ENCODE assay signal across 10 cellular contexts in genomic region chr1:112637257-112638108, GRCh38. TPM values are rescaled to one million over a fixed set of nuclear protein-coding genes. Genes with fewer than 3 reads are reported as not detected.
A peak's percentile ranks its signal among the peaks of the same experiment; 100 is the strongest.
DNase-seq lines count a peak whose midpoint lies in the region; ATAC-seq and TF ChIP-seq lines count a peak whose summit lies in the region.
"Had no signal": no experiment of that assay in that cellular context is flagged by ENCODE, and none has a peak within 500 bp of the region (broad histone marks: within the 10 kb centered on the region; RNA-seq: fewer than 3 reads in every experiment).

No MANE protein-coding gene starts in this region.

- no CpG with 5 or more reads among the region's 4 CpGs for WGBS in H9 (ENCODE audit: extremely low coverage, insufficient read length, low lambda C conversion rate)
- 63% methylated on average over 4 of the region's 4 CpGs for WGBS in smooth muscle cell (ENCODE audit: low lambda C conversion rate)
- 84% methylated on average over 4 of the region's 4 CpGs for WGBS in right cardiac atrium

- H3K4me3 Mint-ChIP-seq in H9 = no peak overlapping the region
- no peak overlapping the region for H3K4me3 Mint-ChIP-seq in activated naive CD8-positive, alpha-beta T cell treated with anti-CD3 and anti-CD28 coated beads, Interleukin-2, amount 50 U/mL, for 24 hours

- H2AFZ ChIP-seq in H9 (ENCODE audit: low read length) (no peak overlapping the region), smooth muscle cell (ENCODE audit: low read depth) (no peak overlapping the region)

- no peaks in the 10 kb centered on the region for H3K23me2 ChIP-seq in H9 (ENCODE audit: insufficient read length, low read depth, low read length, poor library complexity, severe bottlenecking)

- H3K27me3 Mint-ChIP-seq in H9 (ENCODE audit: low read depth) = no peaks in the 10 kb centered on the region
- no peaks in the 10 kb centered on the region for H3K27me3 Mint-ChIP-seq in activated naive CD8-positive, alpha-beta T cell treated with anti-CD3 and anti-CD28 coated beads, Interleukin-2, amount 50 U/mL, for 24 hours

- peaks cover 8% of the 10 kb centered on the region for H3F3A ChIP-seq in smooth muscle cell (ENCODE audit: low read depth)

- no peak overlapping the region for H2BK5ac ChIP-seq in H9 (ENCODE audit: insufficient read length, low read length)

- H2BK12ac ChIP-seq in H9 (ENCODE audit: insufficient read length, low read depth, low read length) = no peak overlapping the region

- H4K20me1 ChIP-seq in H9 (ENCODE audit: control insufficient read depth, insufficient read depth, insufficient read length) (no peaks in the 10 kb centered on the region), smooth muscle cell (ENCODE audit: low read depth) (peaks cover 93% of the 10 kb centered on the region)

- no peak overlapping the region for H2BK15ac ChIP-seq in H9 (ENCODE audit: low read depth, low read length)

- H3K23ac ChIP-seq in H9 (ENCODE audit: insufficient read length, low read depth, low read length) = no peak overlapping the region

- no peak overlapping the region for H3K9ac ChIP-seq in H9 (ENCODE audit: extremely low read depth, insufficient read length, low read length)
- no peak overlapping the region for H3K9ac ChIP-seq in smooth muscle cell (ENCODE audit: low read depth)

- peaks cover 8 to 11% (median 9%) of the 10 kb centered on the region in 3 experiments for H3K36me3 Mint-ChIP-seq in H9 (ENCODE audit: insufficient read depth in 1 of 3, low read depth in 3 of 3)
- peaks cover 24% of the 10 kb centered on the region for H3K36me3 Mint-ChIP-seq in activated naive CD8-positive, alpha-beta T cell treated with anti-CD3 and anti-CD28 coated beads, Interleukin-2, amount 50 U/mL, for 24 hours (ENCODE audit: low read depth)

- no peak overlapping the region for H2BK120ac ChIP-seq in H9 (ENCODE audit: low read depth, low read length, poor library complexity, severe bottlenecking)

- no peaks in the 10 kb centered on the region for H3K27me3 ChIP-seq in H9 (ENCODE audit: insufficient read depth, low read length)
- H3K27me3 ChIP-seq in smooth muscle cell (ENCODE audit: low read depth) = no peaks in the 10 kb centered on the region
- H3K27me3 ChIP-seq in right cardiac atrium (ENCODE audit: control insufficient read depth, insufficient read depth) = no peaks in the 10 kb centered on the region

- H3K18ac ChIP-seq in H9 (ENCODE audit: insufficient read length, low read depth, low read length) = no peak overlapping the region

- H3K79me2 ChIP-seq in H9 (ENCODE audit: insufficient read depth, low read length) (peaks cover 6% of the 10 kb centered on the region; the same call in 1 of the 2 replicates), smooth muscle cell (ENCODE audit: low read depth) (peaks cover 93% of the 10 kb centered on the region)

- no peak overlapping the region for H2AK5ac ChIP-seq in H9 (ENCODE audit: insufficient read length, low read length)

- intact Hi-C loops in right cardiac atrium (cut with DNase I) = no loop called here

- no peak overlapping the region for H3T11ph ChIP-seq in H9 (ENCODE audit: low read length)

- H3K27ac ChIP-seq in H9 (ENCODE audit: insufficient read length, low read depth, low read length) (no peak overlapping the region), smooth muscle cell (ENCODE audit: low read depth) (peak overlapping the region; percentile 18), right cardiac atrium (ENCODE audit: low read length) (no peak overlapping the region)

- H3K4ac ChIP-seq in H9 (ENCODE audit: low read depth, low read length) = no peak overlapping the region

- H3K4me2 ChIP-seq in H9 (ENCODE audit: insufficient read depth, insufficient read length, low read length) = no peak overlapping the region
- H3K4me2 ChIP-seq in smooth muscle cell = no peak overlapping the region

- H3K14ac ChIP-seq in H9 (ENCODE audit: insufficient read depth, low read length) = no peak overlapping the region

- H3K79me1 ChIP-seq in H9 (ENCODE audit: insufficient read depth, low read depth, low read length, poor library complexity, severe bottlenecking) = no peaks in the 10 kb centered on the region

- no peak overlapping the region for H4K8ac ChIP-seq in H9 (replicated peaks; ENCODE audit: insufficient read length, low read depth, low read length)

- H3K9me3 ChIP-seq in H9 (ENCODE audit: control insufficient read depth, low read depth, low read length) (no peaks in the 10 kb centered on the region), smooth muscle cell (replicated peaks; ENCODE audit: low read depth) (no peaks in the 10 kb centered on the region), right cardiac atrium (ENCODE audit: control insufficient read depth, low read length) (no peaks in the 10 kb centered on the region)

- H3K4me1 ChIP-seq in H9 (ENCODE audit: insufficient read depth, low read length) (no peaks in the 10 kb centered on the region), smooth muscle cell (ENCODE audit: low read depth) (peaks cover 3% of the 10 kb centered on the region), right cardiac atrium (ENCODE audit: control insufficient read depth, insufficient read depth, low read length) (peaks cover 3% of the 10 kb centered on the region)

- H2BK20ac ChIP-seq in H9 (ENCODE audit: low read depth, low read length, poor library complexity, severe bottlenecking) = no peak overlapping the region

- H4K91ac ChIP-seq in H9 (ENCODE audit: insufficient read length, low read depth, low read length) = no peak overlapping the region

- TF ChIP-seq CTCF in H9 (conservative IDR thresholded peaks at IDR 0.05) (no peak), foreskin fibroblast (IDR thresholded peaks at IDR 0.05; ENCODE audit: low read depth, low read length) (no peak), smooth muscle cell (IDR thresholded peaks at IDR 0.05; ENCODE audit: borderline replicate concordance, insufficient read depth, poor library complexity, severe bottlenecking) (no peak)

- H3K4me3 ChIP-seq in foreskin fibroblast (ENCODE audit: low read depth in 1 of 2, low read length in 2 of 2) (no peak overlapping the region), smooth muscle cell (no peak overlapping the region), right cardiac atrium (ENCODE audit: low read length) (no peak overlapping the region)

- peaks cover 0 to 7% of the 10 kb centered on the region in 2 experiments; a peak in 2 of 4 replicates for H3K4me1 Mint-ChIP-seq in H9
- peaks cover 62% of the 10 kb centered on the region for H3K4me1 Mint-ChIP-seq in activated naive CD8-positive, alpha-beta T cell treated with anti-CD3 and anti-CD28 coated beads, Interleukin-2, amount 50 U/mL, for 24 hours

- DNase-seq in H9 = no peak
- no peak for DNase-seq in activated naive CD8-positive, alpha-beta T cell treated with anti-CD3 and anti-CD28 coated beads, Interleukin-2, amount 50 U/mL, for 24 hours
- DNase-seq in foreskin fibroblast = peak; percentile 44 to 62
- no peak for DNase-seq in smooth muscle cell (lab: John Stamatoyannopoulos, UW; ENCODE audit: unreplicated experiment)
- DNase-seq in H4 (ENCODE audit: low spot score) = no peak
- DNase-seq in right cardiac atrium = no peak
- DNase-seq in NCI-H2029 treated with DMSO at 0.1 percent for 48 hours (lab: John Stamatoyannopoulos, UW) = no peak
- DNase-seq in activated naive CD4-positive, alpha-beta T cell (lab: John Stamatoyannopoulos, UW) = no peak
- DNase-seq: activated naive CD4-positive, alpha-beta T cell treated with Interleukin-2 at 50 U/mL for 16 hours; stimulated activated CD4-positive, alpha-beta T cell treated with anti-CD3 and anti-CD28 coated beads, Interleukin-2, amount 100 ng/mL, for 24 hours had no signal

- no peak overlapping the region for H3K56ac ChIP-seq in H9 (ENCODE audit: insufficient read length, low read depth, low read length)

- H4K5ac ChIP-seq in H9 (ENCODE audit: insufficient read length, low read depth, low read length) = no peak overlapping the region

- H3K9me3 Mint-ChIP-seq in H9 = peaks cover 5 to 7% of the 10 kb centered on the region in 2 experiments; a peak in 3 of 5 replicates
- H3K9me3 Mint-ChIP-seq in activated naive CD8-positive, alpha-beta T cell treated with anti-CD3 and anti-CD28 coated beads, Interleukin-2, amount 50 U/mL, for 24 hours = no peaks in the 10 kb centered on the region

- no peak for ATAC-seq in activated naive CD8-positive, alpha-beta T cell treated with anti-CD3 and anti-CD28 coated beads, Interleukin-2, amount 50 U/mL, for 24 hours
- ATAC-seq in right cardiac atrium = no peak

- H3K27ac Mint-ChIP-seq in H9 = peak overlapping the region in 2 of 3 experiments; percentile 27 to 49; a peak in 2 of 7 replicates
- peak overlapping the region; percentile 64 for H3K27ac Mint-ChIP-seq in activated naive CD8-positive, alpha-beta T cell treated with anti-CD3 and anti-CD28 coated beads, Interleukin-2, amount 50 U/mL, for 24 hours

- H3K36me3 ChIP-seq in smooth muscle cell (ENCODE audit: low read depth) = no peaks in the 10 kb centered on the region

RNA-seq across cellular contexts. Expression of gene CAPZA1, which starts 17.9 kb away (rescaled TPM):
- total RNA-seq in H9 (2021) (108 and 114 TPM in 2 replicates), smooth muscle cell (238 and 264 TPM in 2 replicates), right cardiac atrium (10 to 100 TPM; 30.2 to 53.4 (median 43.4) TPM)
- polyA plus RNA-seq in smooth muscle cell (100 and 114 TPM in 2 replicates), right cardiac atrium (22.3 TPM)
- total RNA-seq in H4 (2014; rRNA removed; shearing (Covaris generic)) = 97.8 and 101 TPM in 2 replicates

RNA-seq across cellular contexts. Expression of gene ST7L, which starts 18.5 kb away (rescaled TPM):
- total RNA-seq in H9 (2021) (15.4 and 16.0 TPM in 2 replicates), smooth muscle cell (17.2 and 28.0 TPM in 2 replicates), right cardiac atrium (10 to 100 TPM; 13.7 to 18.9 (median 16.3) TPM)
- polyA plus RNA-seq in smooth muscle cell (11.8 and 16.3 TPM in 2 replicates), right cardiac atrium (7.2 TPM)
- total RNA-seq in H4 (2014; rRNA removed; shearing (Covaris generic)) = 13.7 and 16.0 TPM in 2 replicates

RNA-seq across cellular contexts. Expression of gene MOV10, which starts 37.0 kb away (rescaled TPM):
- 77.8 and 80.4 TPM in 2 replicates for total RNA-seq in H9 (2021)
- 36.9 and 40.4 TPM in 2 replicates for total RNA-seq in smooth muscle cell
- polyA plus RNA-seq in smooth muscle cell = 56.8 and 60.6 TPM in 2 replicates
- total RNA-seq in H4 (2014; rRNA removed; shearing (Covaris generic)) = 31.9 and 42.8 TPM in 2 replicates
- 10 to 100 TPM; 14.1 to 20.3 (median 18.3) TPM for total RNA-seq in right cardiac atrium
- polyA plus RNA-seq in right cardiac atrium = 19.4 TPM

Comparison
In these comparisons a context has a peak if more than half of its experiments do, and no peak if none do; other contexts are left out.
1. DNase-seq: peak in foreskin fibroblast (2 of 2); none in H9 (single experiment), activated naive CD8-positive, alpha-beta T cell treated with anti-CD3 and anti-CD28 coated beads, Interleukin-2, amount 50 U/mL, for 24 hours (single experiment), smooth muscle cell (single experiment), H4 (single experiment), right cardiac atrium (0 of 3), NCI-H2029 treated with DMSO at 0.1 percent for 48 hours (single experiment) and activated naive CD4-positive, alpha-beta T cell (0 of 4).